In the genomic region with DNA sequence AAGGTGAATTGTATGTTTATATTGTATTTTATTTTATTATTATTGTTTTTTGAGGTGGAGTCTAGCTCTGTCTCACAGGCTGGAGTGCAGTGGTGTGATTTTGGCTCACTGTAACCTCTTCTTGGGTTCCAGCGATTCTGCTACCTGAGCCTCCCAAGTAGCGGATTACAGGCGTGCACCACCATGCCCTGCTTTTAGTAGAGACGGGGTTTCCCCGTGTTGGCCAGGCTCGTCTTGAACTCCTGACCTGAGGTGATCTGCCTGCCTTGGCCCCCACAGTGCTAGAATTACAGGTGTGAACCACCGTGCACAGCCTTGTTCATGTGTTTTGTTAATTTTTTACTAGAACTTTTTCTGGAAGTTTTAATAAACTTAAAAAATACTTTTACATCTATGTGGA, we compare ENCODE assay signal across 21 cellular contexts. TPM values are rescaled to one million over a fixed set of nuclear protein-coding genes. Genes with fewer than 3 reads are reported as not detected.
DNase-seq lines count a peak whose midpoint lies in the region; ATAC-seq, FAIRE-seq and TF ChIP-seq lines count a peak whose summit lies in the region.
"Had no signal": no experiment of that assay in that cellular context is flagged by ENCODE, and none has a peak within 500 bp of the region (broad histone marks: within the 10 kb centered on the region; RNA-seq: fewer than 3 reads in every experiment).

No MANE protein-coding gene starts in this region.

- TF ChIP-seq EP300 in HepG2 (IDR thresholded peaks at IDR 0.05; ENCODE audit: low read depth in 2 of 2, low read length in 2 of 2) (no peak), HepG2 (CRISPR knock-in tag; IDR thresholded peaks at IDR 0.05; ENCODE audit: borderline replicate concordance) (no peak)

- no peaks in the 10 kb centered on the region for H4K20me1 ChIP-seq in HepG2 (ENCODE audit: insufficient read depth, low read length)

- no peak overlapping the region for H2AFZ ChIP-seq in HepG2 (ENCODE audit: low read length)

- no peaks in the 10 kb centered on the region for H3K27me3 Mint-ChIP-seq in activated CD4-positive, alpha-beta T cell treated with anti-CD3 and anti-CD28 coated beads for 36 hours
- H3K27me3 Mint-ChIP-seq in T-helper 1 cell treated with Interleukin-12 subunit alpha and Interleukin-12 subunit beta and Interleukin-4 antibody, amounts not matched to agents 30 μg/mL and 1 μg/mL, for 36 hours (ENCODE audit: low read depth): no peaks in the 10 kb centered on the region
- H3K27me3 Mint-ChIP-seq in nephron progenitor cell (ENCODE audit: low read depth, poor library complexity): no peaks in the 10 kb centered on the region

- H3K36me3 Mint-ChIP-seq in activated CD4-positive, alpha-beta T cell treated with anti-CD3 and anti-CD28 coated beads for 36 hours (ENCODE audit: low read depth): peaks cover 27% of the 10 kb centered on the region
- peaks cover 23% of the 10 kb centered on the region for H3K36me3 Mint-ChIP-seq in T-helper 1 cell treated with Interleukin-12 subunit alpha and Interleukin-12 subunit beta and Interleukin-4 antibody, amounts not matched to agents 30 μg/mL and 1 μg/mL, for 36 hours (ENCODE audit: low read depth)
- peaks cover 56% of the 10 kb centered on the region for H3K36me3 Mint-ChIP-seq in nephron progenitor cell (ENCODE audit: low read depth)

- H3K27ac Mint-ChIP-seq in activated CD4-positive, alpha-beta T cell treated with anti-CD3 and anti-CD28 coated beads for 36 hours: peak overlapping the region; percentile 58
- H3K27ac Mint-ChIP-seq in T-helper 1 cell treated with Interleukin-12 subunit alpha and Interleukin-12 subunit beta and Interleukin-4 antibody, amounts not matched to agents 30 μg/mL and 1 μg/mL, for 36 hours: no peak overlapping the region
- H3K27ac Mint-ChIP-seq in nephron progenitor cell: no peak overlapping the region

- 64% methylated on average over 7 of the region's 7 CpGs for WGBS in HepG2 (ENCODE audit: low lambda C conversion rate)

- FAIRE-seq in HepG2 (lab: Jason Lieb, UNC): no peak
- FAIRE-seq: GM18507, K562 had no signal

- H3K4me1 Mint-ChIP-seq in activated CD4-positive, alpha-beta T cell treated with anti-CD3 and anti-CD28 coated beads for 36 hours: peaks cover 56% of the 10 kb centered on the region
- H3K4me1 Mint-ChIP-seq in T-helper 1 cell treated with Interleukin-12 subunit alpha and Interleukin-12 subunit beta and Interleukin-4 antibody, amounts not matched to agents 30 μg/mL and 1 μg/mL, for 36 hours (ENCODE audit: low read depth): peaks cover 49% of the 10 kb centered on the region
- peaks cover 47% of the 10 kb centered on the region for H3K4me1 Mint-ChIP-seq in nephron progenitor cell

- ATAC-seq in activated CD4-positive, alpha-beta T cell treated with anti-CD3 and anti-CD28 coated beads for 36 hours: no peak
- ATAC-seq in GM19023 (IDR thresholded peaks at IDR 0.05; ENCODE audit: unreplicated experiment): no peak
- no peak for ATAC-seq in HepG2
- ATAC-seq: heart left ventricle, K562, left lobe of liver, mucosa of descending colon had no signal

- H3K9me3 Mint-ChIP-seq in activated CD4-positive, alpha-beta T cell treated with anti-CD3 and anti-CD28 coated beads for 36 hours (ENCODE audit: low read depth): no peaks in the 10 kb centered on the region
- H3K9me3 Mint-ChIP-seq in T-helper 1 cell treated with Interleukin-12 subunit alpha and Interleukin-12 subunit beta and Interleukin-4 antibody, amounts not matched to agents 30 μg/mL and 1 μg/mL, for 36 hours: no peaks in the 10 kb centered on the region
- H3K9me3 Mint-ChIP-seq in nephron progenitor cell: peaks cover 51% of the 10 kb centered on the region

- H3K4me2 ChIP-seq in HepG2 (ENCODE audit: low read depth, low read length): no peak overlapping the region

- TF ChIP-seq RAD21 in HepG2 (CRISPR knock-in tag; IDR thresholded peaks at IDR 0.05): no peak

- H3K79me2 ChIP-seq in HepG2 (ENCODE audit: insufficient read depth, low read length): no peaks in the 10 kb centered on the region

- POLR2A ChIA-PET in activated CD4-positive, alpha-beta T cell treated with anti-CD3 and anti-CD28 coated beads for 36 hours (lab: Charles Lee): no interaction called here
- POLR2A ChIA-PET in HepG2 (lab: Yijun Ruan, JAX): no interaction called here

- no peak for TF ChIP-seq CTCF in nephron progenitor cell (IDR thresholded peaks at IDR 0.05)
- TF ChIP-seq CTCF in HepG2 (CRISPR knock-in tag; IDR thresholded peaks at IDR 0.05): no peak

- intact Hi-C loops in activated CD4-positive, alpha-beta T cell treated with anti-CD3 and anti-CD28 coated beads for 36 hours (cut with DNase I, micrococcal nuclease): loop anchor here (1.0 to 10.0 kb wide), 5 partner anchors 31 to 1175 kb away; partner anchors contain the start of genes ARHGDIB (in 1 of the 2) and EMP1 (in 1 of the 2)
- intact Hi-C loops in HepG2 (cut with micrococcal nuclease; ENCODE audit: unreplicated experiment): no loop called here

- no peaks in the 10 kb centered on the region for H3K9me3 ChIP-seq in effector memory CD4-positive, alpha-beta T cell (ENCODE audit: control insufficient read depth, low read length)
- H3K9me3 ChIP-seq in HepG2 (ENCODE audit: low read length): no peaks in the 10 kb centered on the region
- H3K9me3 ChIP-seq: mucosa of descending colon had no signal

- H3K4me1 ChIP-seq in effector memory CD4-positive, alpha-beta T cell (ENCODE audit: control insufficient read depth, insufficient read depth, low read length, poor library complexity, severe bottlenecking): peaks cover 22% of the 10 kb centered on the region
- H3K4me1 ChIP-seq in HepG2 (ENCODE audit: insufficient read depth, low read length): peaks cover 19% of the 10 kb centered on the region; the same call in 1 of the 2 replicates

- no peaks in the 10 kb centered on the region for H3K36me3 ChIP-seq in effector memory CD4-positive, alpha-beta T cell (ENCODE audit: control insufficient read depth, insufficient read depth, low read length)
- H3K36me3 ChIP-seq in HepG2 (replicated peaks in 1 of 2; ENCODE audit: control insufficient read depth in 1 of 2, insufficient read depth in 2 of 2, low read length in 2 of 2): no peaks in the 10 kb centered on the region

- H3K27me3 ChIP-seq in effector memory CD4-positive, alpha-beta T cell (replicated peaks; ENCODE audit: control insufficient read depth, insufficient read depth, low read length, poor library complexity, severe bottlenecking): no peaks in the 10 kb centered on the region
- H3K27me3 ChIP-seq in HepG2 (ENCODE audit: control insufficient read depth in 1 of 2, insufficient read depth in 2 of 2, low read length in 2 of 2): no peaks in the 10 kb centered on the region
- H3K27me3 ChIP-seq: heart left ventricle had no signal

- TF ChIP-seq POLR2A in HepG2 (IDR thresholded peaks at IDR 0.05; ENCODE audit: insufficient read depth in 1 of 2, low read depth in 2 of 2, low read length in 2 of 2): no peak

- H3K27ac ChIP-seq in effector memory CD4-positive, alpha-beta T cell (ENCODE audit: insufficient read depth, low read length, poor library complexity, severe bottlenecking): peak overlapping the region; percentile 93
- no peak overlapping the region for H3K27ac ChIP-seq in HepG2 (ENCODE audit: extremely low read length, insufficient read depth, low read length)
- H3K27ac ChIP-seq: 22Rv1 had no signal

- H3K4me3 ChIP-seq in effector memory CD4-positive, alpha-beta T cell (ENCODE audit: insufficient read depth, low read depth, low read length, poor library complexity, severe bottlenecking): no peak overlapping the region
- no peak overlapping the region for H3K4me3 ChIP-seq in HepG2 (replicated peaks in 1 of 3; ENCODE audit: insufficient read depth in 1 of 3, low read depth in 2 of 3, low read length in 3 of 3)
- H3K4me3 ChIP-seq: heart left ventricle, K562, mucosa of descending colon had no signal

- in situ Hi-C loops in HepG2 (cut with HindIII; ENCODE audit: extremely low pct_ligation_motif_present, low pct_unique_long_range_greater_than_20kb): no loop called here

- no peak overlapping the region for H3K4me3 Mint-ChIP-seq in activated CD4-positive, alpha-beta T cell treated with anti-CD3 and anti-CD28 coated beads for 36 hours
- peak overlapping the region; percentile 69 for H3K4me3 Mint-ChIP-seq in T-helper 1 cell treated with Interleukin-12 subunit alpha and Interleukin-12 subunit beta and Interleukin-4 antibody, amounts not matched to agents 30 μg/mL and 1 μg/mL, for 36 hours
- H3K4me3 Mint-ChIP-seq in nephron progenitor cell: peak overlapping the region; percentile 72

- no peak overlapping the region for H3K9ac ChIP-seq in HepG2 (ENCODE audit: insufficient read depth, low read depth, low read length)

- CTCF ChIA-PET in activated CD4-positive, alpha-beta T cell treated with anti-CD3 and anti-CD28 coated beads for 36 hours (lab: Charles Lee): interaction anchor here (1.1 kb wide), 3 partner anchors 16 to 18 kb away, joined by 3 to 5 read pairs (median 5); no protein-coding TSS in a partner anchor
- CTCF ChIA-PET in HepG2 (lab: Yijun Ruan, JAX; ENCODE audit: low intra/inter-chr PET ratio, low total read pairs): no interaction called here

- no TSS peak for BruUV-seq in HepG2 (replicated peaks; lab: Mats Ljungman, UMichigan)

- no peak for DNase-seq in activated CD4-positive, alpha-beta T cell treated with anti-CD3 and anti-CD28 coated beads for 36 hours
- no peak for DNase-seq in activated CD4-positive, alpha-beta T cell treated with anti-CD3 and anti-CD28 coated beads for 1 hour
- no peak for DNase-seq in effector memory CD4-positive, alpha-beta T cell
- DNase-seq in nephron progenitor cell: no peak
- no peak for DNase-seq in HepG2 (ENCODE audit: low spot score)
- DNase-seq in NCI-H187 (lab: John Stamatoyannopoulos, UW): no peak
- DNase-seq: activated CD4-positive, alpha-beta T cell treated with anti-CD3 and anti-CD28 coated beads, Interleukin-2, amount 50 U/mL, for 1 hour; cortex of kidney; heart left ventricle; mucosa of descending colon; NCI-H187 treated with DMSO at 0.1 percent for 48 hours; NCI-H774; retina; substantia nigra; SW 1271 had no signal

RNA-seq across cellular contexts. Expression of gene ATF7IP, which starts 3.8 kb away (rescaled TPM):
- 100 to 1,000 TPM in 1 of 2 experiments, 10 to 100 TPM in 1; 81.3 to 101 TPM for total RNA-seq in activated CD4-positive, alpha-beta T cell treated with anti-CD3 and anti-CD28 coated beads for 36 hours
- 11.8 and 15.2 TPM in 2 replicates for total RNA-seq in HepG2 (2016; rRNA removed; fragmentation: Illumina TruSeq; extraction: Trizol)
- 13.2 and 15.0 TPM in 2 replicates for total RNA-seq in HepG2 (2016; cell fraction: cytosol; rRNA removed; fragmentation: Illumina TruSeq; extraction: Trizol; ENCODE audit: low read depth)
- 7.3 and 14.4 TPM in 2 replicates for total RNA-seq in HepG2 (2016; cell fraction: insoluble cytoplasmic fraction; rRNA removed; fragmentation: Illumina TruSeq; extraction: Trizol)
- total RNA-seq in HepG2 (2016; cell fraction: membrane; rRNA removed; fragmentation: Illumina TruSeq; extraction: Trizol): 15.8 and 17.6 TPM in 2 replicates
- 12.9 and 14.6 TPM in 2 replicates for total RNA-seq in HepG2 (2016; cell fraction: nucleus; rRNA removed; fragmentation: Illumina TruSeq; extraction: Trizol)
- 1.5 and 1.8 TPM in 2 replicates for polyA plus RNA-seq in HepG2 (2011; rRNA removed)
- polyA plus RNA-seq in HepG2 (2011; cell fraction: cytosol; rRNA removed): 0.78 and 0.96 TPM in 2 replicates
- 1.6 and 1.9 TPM in 2 replicates for polyA plus RNA-seq in HepG2 (2011; cell fraction: nucleus; rRNA removed)
- 1.4 and 4.3 TPM in 2 replicates for polyA plus RNA-seq in HepG2 (2012)
- 0.19 and 0.22 TPM in 2 replicates for polyA plus RNA-seq in HepG2 (2016; cell fraction: cytosol; fragmentation: Illumina TruSeq; extraction: Trizol; ENCODE audit: low read depth)
- 5.7 and 6.5 TPM in 2 replicates for polyA plus RNA-seq in HepG2 (2016; cell fraction: insoluble cytoplasmic fraction; fragmentation: Illumina TruSeq; extraction: Trizol; ENCODE audit: low read depth)
- 0.56 and 0.68 TPM in 2 replicates for polyA plus RNA-seq in HepG2 (2016; cell fraction: membrane; fragmentation: Illumina TruSeq; extraction: Trizol; ENCODE audit: low read depth)
- 3.9 and 4.7 TPM in 2 replicates for polyA plus RNA-seq in HepG2 (2016; cell fraction: nucleus; fragmentation: Illumina TruSeq; extraction: Trizol; ENCODE audit: insufficient read depth, low read depth)
- 12.7 and 41.4 TPM in 2 replicates for polyA minus RNA-seq in HepG2 (2011; rRNA and poly(A)+ RNA removed; ENCODE audit: low replicate concordance)
- polyA minus RNA-seq in HepG2 (2011; cell fraction: cytosol; rRNA and poly(A)+ RNA removed): 4.7 TPM in 2 replicates
- polyA minus RNA-seq in HepG2 (2011; cell fraction: nucleus; rRNA and poly(A)+ RNA removed): 15.3 and 17.4 TPM in 2 replicates
